8 cellular contexts compared by ENCODE assay signal in genomic region chr6:7106215-7106751, GRCh38. TPM values are rescaled to one million over a fixed set of nuclear protein-coding genes. Genes with fewer than 3 reads are reported as not detected.
DNase-seq lines count a peak whose midpoint lies in the region; ATAC-seq and TF ChIP-seq lines count a peak whose summit lies in the region.

No MANE protein-coding gene starts in this region.

- H3K79me2 ChIP-seq in KMS-11 (ENCODE audit: insufficient read depth, low read depth) = peaks cover 23% of the 10 kb centered on the region

- H3K9me3 Mint-ChIP-seq in CD14-positive monocyte = no peaks in the 10 kb centered on the region
- no peaks in the 10 kb centered on the region for H3K9me3 Mint-ChIP-seq in naive thymus-derived CD8-positive, alpha-beta T cell

- no peaks in the 10 kb centered on the region for H3K27me3 ChIP-seq in KMS-11 (ENCODE audit: insufficient read depth, low read depth)

- H2AFZ ChIP-seq in KMS-11 (ENCODE audit: low read depth) = peak overlapping the region; percentile 95

- no peaks in the 10 kb centered on the region for H3K27me3 Mint-ChIP-seq in CD14-positive monocyte (ENCODE audit: low read depth in 3 of 3)
- no peaks in the 10 kb centered on the region for H3K27me3 Mint-ChIP-seq in naive thymus-derived CD8-positive, alpha-beta T cell

- peak overlapping the region; percentile 76 to 93 (median 91) for H3K27ac Mint-ChIP-seq in CD14-positive monocyte
- peak overlapping the region; percentile 91 to 98 (median 95) for H3K27ac Mint-ChIP-seq in naive thymus-derived CD8-positive, alpha-beta T cell

- DNase-seq in CD14-positive monocyte (ENCODE audit: low spot score) = no peak
- peak; percentile 74 for DNase-seq in choroid plexus epithelial cell (ENCODE audit: low read depth)
- DNase-seq in naive thymus-derived CD8-positive, alpha-beta T cell = no peak
- DNase-seq in dedifferentiated amniotic fluid mesenchymal stem cell (ENCODE audit: extremely low spot score) = no peak
- DNase-seq in COR-L47 (lab: John Stamatoyannopoulos, UW) = no peak
- DNase-seq in posterior cingulate gyrus = no peak

- intact Hi-C loops in CD14-positive monocyte (cut with micrococcal nuclease) (loop anchor here (5.0 to 10.0 kb wide), 5 partner anchors 36 to 96 kb away; no protein-coding TSS in a partner anchor), posterior cingulate gyrus (cut with DNase I) (no loop called here)

- H3K36me3 ChIP-seq in KMS-11 (ENCODE audit: insufficient read depth) = no peaks in the 10 kb centered on the region

- no peak for ATAC-seq in naive thymus-derived CD8-positive, alpha-beta T cell
- ATAC-seq in GM21576 (IDR thresholded peaks at IDR 0.05; ENCODE audit: unreplicated experiment) = no peak

- H4K20me1 ChIP-seq in KMS-11 (ENCODE audit: insufficient read depth) = 0 out of 2 replicates have a peak, but pooled peaks cover 5% of the 10 kb centered on the region

- POLR2A ChIA-PET in naive thymus-derived CD8-positive, alpha-beta T cell (lab: Charles Lee) = interaction anchor here (1.0 to 14.0 kb wide), 8 partner anchors 8 to 54 kb away, joined by 3 to 139 read pairs (median 4); no protein-coding TSS in a partner anchor

- H3K4me1 ChIP-seq in KMS-11 (ENCODE audit: low read depth, poor library complexity, severe bottlenecking) = peaks cover 37% of the 10 kb centered on the region

- peaks cover 0 to 3% of the 10 kb centered on the region in 2 donors for H3K36me3 Mint-ChIP-seq in CD14-positive monocyte
- no peaks in the 10 kb centered on the region for H3K36me3 Mint-ChIP-seq in naive thymus-derived CD8-positive, alpha-beta T cell

- peak overlapping the region; percentile 74 for H3K27ac ChIP-seq in KMS-11

- no peak for TF ChIP-seq CTCF in CD14-positive monocyte (IDR thresholded peaks at IDR 0.05)
- TF ChIP-seq CTCF in KMS-11 (conservative IDR thresholded peaks at IDR 0.05; ENCODE audit: low read depth, low read length) = no peak
- TF ChIP-seq CTCF in choroid plexus epithelial cell (conservative IDR thresholded peaks at IDR 0.05; ENCODE audit: low read depth, low read length) = no peak

- H3K9ac ChIP-seq in KMS-11 = peak overlapping the region; percentile 68; the same call in 1 of the 2 replicates

- H3K4me3 Mint-ChIP-seq in CD14-positive monocyte = peak overlapping the region; percentile 94 to 95
- H3K4me3 Mint-ChIP-seq in naive thymus-derived CD8-positive, alpha-beta T cell = peak overlapping the region; percentile 91 to 97 (median 94)

- H3K4me3 ChIP-seq in KMS-11 (IDR thresholded peaks at IDR 0.05; ENCODE audit: insufficient read depth, low read depth, low read length) (no peak overlapping the region), choroid plexus epithelial cell (ENCODE audit: low read depth, low read length) (peak overlapping the region; percentile 94)

- peak overlapping the region; percentile 48 for H3K4me2 ChIP-seq in KMS-11

- H3K4me1 Mint-ChIP-seq in CD14-positive monocyte = peaks cover 25% of the 10 kb centered on the region
- peaks cover 21 to 26% (median 24%) of the 10 kb centered on the region in 4 donors for H3K4me1 Mint-ChIP-seq in naive thymus-derived CD8-positive, alpha-beta T cell

RNA-seq across cellular contexts. Expression of gene RREB1, which starts 1.5 kb away (rescaled TPM):
- 1 to 10 TPM; 2.1 to 5.6 TPM for polyA plus RNA-seq in CD14-positive monocyte
- total RNA-seq in naive thymus-derived CD8-positive, alpha-beta T cell = 10 to 100 TPM; 47.1 to 53.0 TPM
- 1 to 10 TPM; 2.5 to 5.8 (median 5.0) TPM for polyA plus RNA-seq in naive thymus-derived CD8-positive, alpha-beta T cell
